16 cellular contexts compared by ENCODE assay signal in the genomic region with DNA sequence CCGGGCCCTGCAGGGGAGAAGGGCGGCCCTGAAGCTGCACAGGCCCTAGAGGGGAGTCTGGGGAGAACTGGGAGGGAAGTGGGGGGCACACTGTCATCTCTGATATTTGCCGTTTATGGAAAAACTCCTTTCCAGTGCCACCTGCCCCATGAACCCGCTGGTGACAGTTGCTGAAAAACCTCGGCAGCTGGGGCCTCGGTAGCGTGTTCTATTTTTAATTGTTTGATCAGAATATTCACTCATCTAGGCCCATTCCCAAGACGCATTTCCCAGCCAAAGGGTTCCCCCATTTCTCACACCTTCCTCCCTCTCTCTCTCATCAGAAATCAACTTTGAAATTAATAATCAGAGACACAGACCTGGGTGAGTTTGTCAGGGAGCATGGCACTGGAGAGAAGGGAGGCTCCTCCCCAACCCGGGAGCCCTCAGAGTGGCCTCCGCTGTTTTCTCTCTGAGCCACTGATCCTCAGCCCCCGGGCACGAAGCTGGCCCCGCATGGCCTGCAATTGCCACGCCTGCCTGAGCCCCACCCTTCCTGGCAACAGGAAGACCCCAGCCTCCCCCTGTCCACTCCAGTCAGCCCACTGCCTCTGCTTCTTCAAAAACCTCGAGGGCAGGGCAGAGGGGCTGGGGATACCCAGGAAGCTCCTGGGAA.
DNase-seq lines count a peak whose midpoint lies in the region; ATAC-seq, FAIRE-seq and TF ChIP-seq lines count a peak whose summit lies in the region.
"Had no signal": no experiment of that assay in that cellular context is flagged by ENCODE, and none has a peak within 500 bp of the region (broad histone marks: within the 10 kb centered on the region; RNA-seq: fewer than 3 reads in every experiment).

No MANE protein-coding gene starts in this region.

- H3K36me3 ChIP-seq in BLaER1 (no peaks in the 10 kb centered on the region), body of pancreas (replicated peaks in 1 of 2; ENCODE audit: insufficient read depth in 1 of 2, low read depth in 2 of 2) (no peaks in the 10 kb centered on the region), HepG2 (replicated peaks in 1 of 2; ENCODE audit: control insufficient read depth in 1 of 2, insufficient read depth in 2 of 2, low read length in 2 of 2) (no peaks in the 10 kb centered on the region), rectal smooth muscle tissue (ENCODE audit: control insufficient read depth, insufficient read depth, low read length) (no peaks in the 10 kb centered on the region), Caco-2 (ENCODE audit: control insufficient read depth, insufficient read depth, low read length) (no peaks in the 10 kb centered on the region)
- H3K36me3 ChIP-seq: brain microvascular endothelial cell, SJSA1 had no signal

- H3K4me1 ChIP-seq in BLaER1 (peaks cover 96% of the 10 kb centered on the region), body of pancreas (peaks cover 97% of the 10 kb centered on the region), HepG2 (ENCODE audit: insufficient read depth, low read length) (peaks cover 84% of the 10 kb centered on the region), rectal smooth muscle tissue (ENCODE audit: control insufficient read depth, insufficient read depth, low read length) (peaks cover 80% of the 10 kb centered on the region), Caco-2 (peaks cover 15% of the 10 kb centered on the region)
- H3K4me1 ChIP-seq: SJSA1 had no signal

- BruUV-seq in HepG2 (replicated peaks; lab: Mats Ljungman, UMichigan) (no TSS peak), Caco-2 (replicated peaks; lab: Mats Ljungman, UMichigan) (no TSS peak)

- TF ChIP-seq EP300 in HepG2 (IDR thresholded peaks at IDR 0.05; ENCODE audit: low read depth in 2 of 2, low read length in 2 of 2), result no peak
- no peak for TF ChIP-seq EP300 in HepG2 (CRISPR knock-in tag; IDR thresholded peaks at IDR 0.05; ENCODE audit: borderline replicate concordance)

- H3K4me1 Mint-ChIP-seq in natural killer cell, result peaks cover 30 to 65% of the 10 kb centered on the region in 2 donors
- peaks cover 12% of the 10 kb centered on the region for H3K4me1 Mint-ChIP-seq in Caco-2 (ENCODE audit: low read depth, unreplicated experiment)

- intact Hi-C loops in body of pancreas (cut with DNase I), result loop anchor here (5.0 kb wide), 1 partner anchor 182 kb away; no protein-coding TSS in a partner anchor
- intact Hi-C loops in HepG2 (cut with micrococcal nuclease; ENCODE audit: unreplicated experiment), result loop anchor here (5.0 kb wide), 1 partner anchor 173 kb away; no protein-coding TSS in a partner anchor
- intact Hi-C loops in natural killer cell (cut with micrococcal nuclease), result no loop called here
- intact Hi-C loops in Caco-2 (cut with micrococcal nuclease; ENCODE audit: unreplicated experiment), result no loop called here

- H2AFZ ChIP-seq in HepG2 (ENCODE audit: low read length), result no peak overlapping the region

- no peak overlapping the region for H3K4me3 Mint-ChIP-seq in natural killer cell
- H3K4me3 Mint-ChIP-seq in Caco-2 (ENCODE audit: unreplicated experiment), result no peak overlapping the region

- H3K9ac ChIP-seq in BLaER1 (peak overlapping the region; percentile 75), HepG2 (ENCODE audit: insufficient read depth, low read depth, low read length) (peak overlapping the region; percentile 71), rectal smooth muscle tissue (ENCODE audit: low read length) (no peak overlapping the region)

- TF ChIP-seq CTCF in body of pancreas (IDR thresholded peaks at IDR 0.05) (no peak), HepG2 (CRISPR knock-in tag; IDR thresholded peaks at IDR 0.05) (no peak), natural killer cell (IDR thresholded peaks at IDR 0.05) (no peak), Caco-2 (IDR thresholded peaks at IDR 0.05; ENCODE audit: insufficient read depth in 1 of 2, low read depth in 1 of 2, low read length in 1 of 2, severe bottlenecking in 1 of 2, unreplicated experiment in 1 of 2) (no peak)

- TF ChIP-seq RAD21 in HepG2 (CRISPR knock-in tag; IDR thresholded peaks at IDR 0.05), result no peak

- H3K4me3 ChIP-seq in BLaER1, result 0 out of 2 replicates have a peak overlapping the region, but pooled peaks have one; percentile 18
- no peak overlapping the region for H3K4me3 ChIP-seq in body of pancreas
- peak overlapping the region in 2 of 3 experiments; percentile 44 to 61; a peak in 4 of 6 replicates for H3K4me3 ChIP-seq in HepG2 (replicated peaks in 1 of 3; ENCODE audit: insufficient read depth in 1 of 3, low read depth in 2 of 3, low read length in 3 of 3)
- H3K4me3 ChIP-seq in rectal smooth muscle tissue (ENCODE audit: low read length), result no peak overlapping the region
- no peak overlapping the region for H3K4me3 ChIP-seq in Caco-2 (ENCODE audit: low read depth, low read length)
- H3K4me3 ChIP-seq: SJSA1 had no signal

- peak overlapping the region; percentile 88 for H3K27ac ChIP-seq in BLaER1
- peak overlapping the region; percentile 86 to 95 (median 92) for H3K27ac ChIP-seq in body of pancreas
- peak overlapping the region; percentile 90 for H3K27ac ChIP-seq in HepG2 (ENCODE audit: extremely low read length, insufficient read depth, low read length)
- peak overlapping the region; percentile 87 for H3K27ac ChIP-seq in rectal smooth muscle tissue (ENCODE audit: low read depth, low read length)
- H3K27ac ChIP-seq: brain microvascular endothelial cell, SJSA1 had no signal

- in situ Hi-C loops in HepG2 (cut with HindIII; ENCODE audit: extremely low pct_ligation_motif_present, low pct_unique_long_range_greater_than_20kb), result no loop called here

- H3K27me3 Mint-ChIP-seq in natural killer cell (ENCODE audit: low read depth in 2 of 2) (no peaks in the 10 kb centered on the region), Caco-2 (ENCODE audit: insufficient read depth, unreplicated experiment) (no peaks in the 10 kb centered on the region)

- 44 to 50% methylated on average over 14 to 15 of the region's 15 CpGs for WGBS in body of pancreas, 2 donors
- WGBS in HepG2 (ENCODE audit: low lambda C conversion rate), result 74% methylated on average over 12 of the region's 15 CpGs

- CTCF ChIA-PET in HepG2 (lab: Yijun Ruan, JAX; ENCODE audit: low intra/inter-chr PET ratio, low total read pairs), result no interaction called here
- CTCF ChIA-PET in Caco-2 (lab: Charles Lee), result no interaction called here

- no peaks in the 10 kb centered on the region for H3K79me2 ChIP-seq in HepG2 (ENCODE audit: insufficient read depth, low read length)

- ATAC-seq in body of pancreas, result no peak
- ATAC-seq in HepG2, result no peak
- ATAC-seq in HG02840 (IDR thresholded peaks at IDR 0.05; ENCODE audit: low FRiP score, unreplicated experiment), result no peak
- ATAC-seq in natural killer cell, result no peak
- ATAC-seq in GM18505 (IDR thresholded peaks at IDR 0.05; ENCODE audit: unreplicated experiment), result no peak

- no peaks in the 10 kb centered on the region for H4K20me1 ChIP-seq in BLaER1
- no peaks in the 10 kb centered on the region for H4K20me1 ChIP-seq in HepG2 (ENCODE audit: insufficient read depth, low read length)

- no peak overlapping the region for H3K27ac Mint-ChIP-seq in natural killer cell
- no peak overlapping the region for H3K27ac Mint-ChIP-seq in Caco-2 (ENCODE audit: unreplicated experiment)

- peak overlapping the region; percentile 90 for H3K4me2 ChIP-seq in BLaER1
- H3K4me2 ChIP-seq in HepG2 (ENCODE audit: low read depth, low read length), result peak overlapping the region; percentile 76

- POLR2A ChIA-PET in HepG2 (lab: Yijun Ruan, JAX), result interaction anchor here (0.8 to 1.8 kb wide), 6 partner anchors 8 to 216 kb away, joined by 3 to 26 read pairs (median 5); no protein-coding TSS in a partner anchor
- POLR2A ChIA-PET in Caco-2 (lab: Charles Lee), result no interaction called here

- H3K9me3 ChIP-seq in BLaER1 (no peaks in the 10 kb centered on the region), body of pancreas (no peaks in the 10 kb centered on the region), HepG2 (ENCODE audit: low read length) (no peaks in the 10 kb centered on the region), Caco-2 (no peaks in the 10 kb centered on the region)
- H3K9me3 ChIP-seq: SJSA1 had no signal

- FAIRE-seq in HepG2 (lab: Jason Lieb, UNC), result no peak

- no peaks in the 10 kb centered on the region for H3K36me3 Mint-ChIP-seq in natural killer cell
- H3K36me3 Mint-ChIP-seq in Caco-2 (ENCODE audit: insufficient read depth, unreplicated experiment), result no peaks in the 10 kb centered on the region

- TF ChIP-seq POLR2A in body of pancreas (IDR thresholded peaks at IDR 0.05) (no peak), HepG2 (IDR thresholded peaks at IDR 0.05; ENCODE audit: insufficient read depth in 1 of 2, low read depth in 2 of 2, low read length in 2 of 2) (no peak), GM18505 (IDR thresholded peaks at IDR 0.05; ENCODE audit: borderline replicate concordance, extremely low read depth, insufficient read depth, insufficient read length) (no peak)

- H3K27me3 ChIP-seq in BLaER1 (no peaks in the 10 kb centered on the region), body of pancreas (no peaks in the 10 kb centered on the region), HepG2 (ENCODE audit: control insufficient read depth in 1 of 2, insufficient read depth in 2 of 2, low read length in 2 of 2) (no peaks in the 10 kb centered on the region; a peak in 1 of 5 replicates), rectal smooth muscle tissue (ENCODE audit: control insufficient read depth, insufficient read depth, low read length) (no peaks in the 10 kb centered on the region), Caco-2 (replicated peaks; ENCODE audit: control insufficient read depth, insufficient read depth, low read length) (no peaks in the 10 kb centered on the region)

- no peak for DNase-seq in body of pancreas
- no peak for DNase-seq in HepG2 (ENCODE audit: low spot score)
- DNase-seq in natural killer cell, result no peak
- DNase-seq in Caco-2, result no peak
- DNase-seq: activated CD4-positive, alpha-beta T cell treated with anti-CD3 and anti-CD28 coated beads for 48 hours; activated naive CD4-positive, alpha-beta T cell treated with anti-CD3 and anti-CD28 coated beads, Interleukin-2, amount 50 U/mL, for 16 hours; brain microvascular endothelial cell; effector CD4-positive, alpha-beta T cell; GF-D8; stimulated activated naive CD4-positive, alpha-beta T cell; T-helper 9 cell had no signal

- H3K9me3 Mint-ChIP-seq in natural killer cell, result no peaks in the 10 kb centered on the region
- H3K9me3 Mint-ChIP-seq in Caco-2 (ENCODE audit: unreplicated experiment), result no peaks in the 10 kb centered on the region

TF ChIP-seq in HepG2, 621 proteins besides CTCF, POLR2A, EP300 and RAD21 (continues in another document):
- TF ChIP-seq MTA1 (CRISPR knock-in tag; IDR thresholded peaks at IDR 0.05; ENCODE audit: borderline replicate concordance) (peak; percentile 2; the same call in 1 of the 2 replicates), KDM3A (CRISPR knock-in tag; IDR thresholded peaks at IDR 0.05; ENCODE audit: low read depth) (0 out of 2 replicates have a peak, but pooled peaks have one; percentile 6), ZNF263 (CRISPR knock-in tag; IDR thresholded peaks at IDR 0.05) (0 out of 2 replicates have a peak, but pooled peaks have one; percentile 3)

Comparison
In these comparisons a context has a peak if more than half of its experiments do, and no peak if none do; other contexts are left out.
1. H3K4me3 ChIP-seq: peak in BLaER1 (single experiment) and HepG2 (2 of 3); none in body of pancreas (0 of 2), rectal smooth muscle tissue (single experiment) and Caco-2 (single experiment).
2. intact Hi-C loops: an anchor here in body of pancreas (5.0 kb wide) and HepG2 (5.0 kb wide); none called in natural killer cell and Caco-2.
3. Peak in every context shown above with its lines, with median percentiles within 50 percentile points of each other: H3K27ac ChIP-seq.